ENCODE assay signal across 1 cellular context in genomic region chr21:44263221-44263671, GRCh38.
TF ChIP-seq lines count a peak whose summit lies in the region.

No MANE protein-coding gene starts in this region.

TF ChIP-seq in HepG2, 621 proteins besides CTCF, POLR2A, EP300 and RAD21:
- 0 out of 2 replicates have a peak, but pooled peaks have one; percentile 12 for TF ChIP-seq PATZ1 (CRISPR knock-in tag; IDR thresholded peaks at IDR 0.05)
- no peak for TF ChIP-seq NBN (conservative IDR thresholded peaks at IDR 0.05)
- no peak for TF ChIP-seq ZNF496 (CRISPR knock-in tag; IDR thresholded peaks at IDR 0.05; ENCODE audit: insufficient replicate concordance)
- TF ChIP-seq ZNF687 (CRISPR knock-in tag; IDR thresholded peaks at IDR 0.05) = peak; percentile 26; the same call in 1 of the 2 replicates
- no peak for TF ChIP-seq IKZF5 (CRISPR knock-in tag; IDR thresholded peaks at IDR 0.05)
- no peak for TF ChIP-seq ZNF512B (CRISPR knock-in tag; IDR thresholded peaks at IDR 0.05; ENCODE audit: borderline replicate concordance)
- TF ChIP-seq IKZF4 (CRISPR knock-in tag; IDR thresholded peaks at IDR 0.05; ENCODE audit: borderline replicate concordance, low read depth, not compliant biosample characterization) = no peak
- peak; percentile 48 for TF ChIP-seq HNRNPK (IDR thresholded peaks at IDR 0.05; ENCODE audit: low read depth, low read length, poor library complexity, severe bottlenecking)
